1 cellular context compared by ENCODE assay signal in genomic region chr4:7034262-7035081, GRCh38.
TF ChIP-seq lines count a peak whose summit lies in the region.

No MANE protein-coding gene starts in this region.

TF ChIP-seq in HepG2, 621 proteins besides CTCF, POLR2A, EP300 and RAD21 (continued from another document and continues in another):
- no peak for TF ChIP-seq TFDP2 (CRISPR knock-in tag; IDR thresholded peaks at IDR 0.05)
- TF ChIP-seq BHLHE40 (IDR thresholded peaks at IDR 0.05; ENCODE audit: low read length): no peak
- peak; percentile 70 for TF ChIP-seq THAP11 (CRISPR knock-in tag; IDR thresholded peaks at IDR 0.05)
- TF ChIP-seq HIVEP1 (CRISPR knock-in tag; IDR thresholded peaks at IDR 0.05): peak; percentile 90
- TF ChIP-seq ZNF850 (CRISPR knock-in tag; conservative IDR thresholded peaks at IDR 0.05): no peak
- TF ChIP-seq TOPORS (CRISPR knock-in tag; IDR thresholded peaks at IDR 0.05): 0 out of 2 replicates have a peak, but pooled peaks have one; percentile 25
- TF ChIP-seq ZFY (CRISPR knock-in tag; IDR thresholded peaks at IDR 0.05): peak; percentile 70
- no peak for TF ChIP-seq U2AF1 (optimal IDR thresholded peaks at IDR 0.05; ENCODE audit: low read depth, low read length)
- 0 out of 2 replicates have a peak, but pooled peaks have one; percentile 24 for TF ChIP-seq MEIS2 (CRISPR knock-in tag; IDR thresholded peaks at IDR 0.05)
- TF ChIP-seq FLYWCH1 (CRISPR knock-in tag; IDR thresholded peaks at IDR 0.05): no peak
- no peak for TF ChIP-seq MATR3 (CRISPR knock-in tag; IDR thresholded peaks at IDR 0.05)
- TF ChIP-seq GATAD2A (CRISPR knock-in tag; IDR thresholded peaks at IDR 0.05): peak; percentile 84
- no peak for TF ChIP-seq ZNF746 (CRISPR knock-in tag; IDR thresholded peaks at IDR 0.05)
- TF ChIP-seq, protein P1, sequence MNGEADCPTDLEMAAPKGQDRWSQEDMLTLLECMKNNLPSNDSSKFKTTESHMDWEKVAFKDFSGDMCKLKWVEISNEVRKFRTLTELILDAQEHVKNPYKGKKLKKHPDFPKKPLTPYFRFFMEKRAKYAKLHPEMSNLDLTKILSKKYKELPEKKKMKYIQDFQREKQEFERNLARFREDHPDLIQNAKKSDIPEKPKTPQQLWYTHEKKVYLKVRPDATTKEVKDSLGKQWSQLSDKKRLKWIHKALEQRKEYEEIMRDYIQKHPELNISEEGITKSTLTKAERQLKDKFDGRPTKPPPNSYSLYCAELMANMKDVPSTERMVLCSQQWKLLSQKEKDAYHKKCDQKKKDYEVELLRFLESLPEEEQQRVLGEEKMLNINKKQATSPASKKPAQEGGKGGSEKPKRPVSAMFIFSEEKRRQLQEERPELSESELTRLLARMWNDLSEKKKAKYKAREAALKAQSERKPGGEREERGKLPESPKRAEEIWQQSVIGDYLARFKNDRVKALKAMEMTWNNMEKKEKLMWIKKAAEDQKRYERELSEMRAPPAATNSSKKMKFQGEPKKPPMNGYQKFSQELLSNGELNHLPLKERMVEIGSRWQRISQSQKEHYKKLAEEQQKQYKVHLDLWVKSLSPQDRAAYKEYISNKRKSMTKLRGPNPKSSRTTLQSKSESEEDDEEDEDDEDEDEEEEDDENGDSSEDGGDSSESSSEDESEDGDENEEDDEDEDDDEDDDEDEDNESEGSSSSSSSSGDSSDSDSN (CRISPR knock-in tag; IDR thresholded peaks at IDR 0.05): peak; percentile 86
- TF ChIP-seq SALL2 (CRISPR knock-in tag; IDR thresholded peaks at IDR 0.05): peak; percentile 72; the same call in 1 of the 2 replicates
- no peak for TF ChIP-seq SP5 (CRISPR knock-in tag; IDR thresholded peaks at IDR 0.05; ENCODE audit: borderline replicate concordance, low read depth)
- TF ChIP-seq TBX2 (CRISPR knock-in tag; IDR thresholded peaks at IDR 0.05; ENCODE audit: borderline replicate concordance): peak; percentile 59; the same call in 1 of the 2 replicates
- TF ChIP-seq ZNF784 (CRISPR knock-in tag; IDR thresholded peaks at IDR 0.05; ENCODE audit: borderline replicate concordance): peak; percentile 71; the same call in 1 of the 2 replicates
- TF ChIP-seq ZXDC (CRISPR knock-in tag; IDR thresholded peaks at IDR 0.05): peak; percentile 57; the same call in 1 of the 2 replicates
- peak; percentile 97; the same call in 1 of the 2 replicates for TF ChIP-seq ZNF430 (CRISPR knock-in tag; IDR thresholded peaks at IDR 0.05)
- peak; percentile 26; the same call in 1 of the 2 replicates for TF ChIP-seq ZBTB4 (CRISPR knock-in tag; IDR thresholded peaks at IDR 0.05; ENCODE audit: borderline replicate concordance)
- peak; percentile 75 for TF ChIP-seq RXRA (CRISPR knock-in tag; IDR thresholded peaks at IDR 0.05)
- TF ChIP-seq ZNF607 (CRISPR knock-in tag; IDR thresholded peaks at IDR 0.05; ENCODE audit: borderline replicate concordance): peak; percentile 99
- peak; percentile 95 for TF ChIP-seq ZNF501 (CRISPR knock-in tag; IDR thresholded peaks at IDR 0.05)
- TF ChIP-seq EZH2 (conservative IDR thresholded peaks at IDR 0.05; ENCODE audit: low read depth, low read length): no peak
- no peak for TF ChIP-seq U2AF2 (IDR thresholded peaks at IDR 0.05; ENCODE audit: low read depth, low read length)
- no peak for TF ChIP-seq GLI4 (CRISPR knock-in tag; IDR thresholded peaks at IDR 0.05; ENCODE audit: borderline replicate concordance)
- no peak for TF ChIP-seq ZNF224 (CRISPR knock-in tag; IDR thresholded peaks at IDR 0.05)
- TF ChIP-seq ZNF326 (CRISPR knock-in tag; IDR thresholded peaks at IDR 0.05; ENCODE audit: borderline replicate concordance): no peak
- TF ChIP-seq ZNF331 (CRISPR knock-in tag; IDR thresholded peaks at IDR 0.05): 0 out of 2 replicates have a peak, but pooled peaks have one; percentile 7
- TF ChIP-seq ZNF709 (CRISPR knock-in tag; IDR thresholded peaks at IDR 0.05): peak; percentile 99
- no peak for TF ChIP-seq REL (CRISPR knock-in tag; conservative IDR thresholded peaks at IDR 0.05)
- no peak; the same call in 1 of the 2 replicates for TF ChIP-seq HNF4G (IDR thresholded peaks at IDR 0.05; ENCODE audit: borderline replicate concordance, low read depth, low read length)
- TF ChIP-seq HNF4G (CRISPR knock-in tag; IDR thresholded peaks at IDR 0.05; ENCODE audit: borderline replicate concordance, low read depth): peak; percentile 33; the same call in 1 of the 2 replicates
- TF ChIP-seq THAP9 (CRISPR knock-in tag; IDR thresholded peaks at IDR 0.05; ENCODE audit: borderline replicate concordance): peak; percentile 50; the same call in 1 of the 2 replicates
- peak; percentile 94; the same call in 1 of the 2 replicates for TF ChIP-seq MTA1 (CRISPR knock-in tag; IDR thresholded peaks at IDR 0.05; ENCODE audit: borderline replicate concordance)
- TF ChIP-seq SP2 (CRISPR knock-in tag; IDR thresholded peaks at IDR 0.05): peak; percentile 43
- peak; percentile 70 for TF ChIP-seq ZNF350 (CRISPR knock-in tag; IDR thresholded peaks at IDR 0.05; ENCODE audit: borderline replicate concordance, low read depth)
- peak; percentile 67; the same call in 1 of the 2 replicates for TF ChIP-seq ZNF556 (CRISPR knock-in tag; IDR thresholded peaks at IDR 0.05; ENCODE audit: borderline replicate concordance)
- TF ChIP-seq ZNF570 (CRISPR knock-in tag; IDR thresholded peaks at IDR 0.05; ENCODE audit: borderline replicate concordance): peak; percentile 60; the same call in 1 of the 2 replicates
- TF ChIP-seq NR3C1 (CRISPR knock-in tag; IDR thresholded peaks at IDR 0.05): no peak
- peak; percentile 70 for TF ChIP-seq ZNF768 (CRISPR knock-in tag; IDR thresholded peaks at IDR 0.05)
- TF ChIP-seq HNRNPLL (IDR thresholded peaks at IDR 0.05; ENCODE audit: low read depth, low read length, poor library complexity, severe bottlenecking): peak; percentile 51
- no peak for TF ChIP-seq SCMH1 (CRISPR knock-in tag; IDR thresholded peaks at IDR 0.05; ENCODE audit: borderline replicate concordance)
- no peak for TF ChIP-seq PLRG1 (conservative IDR thresholded peaks at IDR 0.05)
- TF ChIP-seq, protein P2, sequence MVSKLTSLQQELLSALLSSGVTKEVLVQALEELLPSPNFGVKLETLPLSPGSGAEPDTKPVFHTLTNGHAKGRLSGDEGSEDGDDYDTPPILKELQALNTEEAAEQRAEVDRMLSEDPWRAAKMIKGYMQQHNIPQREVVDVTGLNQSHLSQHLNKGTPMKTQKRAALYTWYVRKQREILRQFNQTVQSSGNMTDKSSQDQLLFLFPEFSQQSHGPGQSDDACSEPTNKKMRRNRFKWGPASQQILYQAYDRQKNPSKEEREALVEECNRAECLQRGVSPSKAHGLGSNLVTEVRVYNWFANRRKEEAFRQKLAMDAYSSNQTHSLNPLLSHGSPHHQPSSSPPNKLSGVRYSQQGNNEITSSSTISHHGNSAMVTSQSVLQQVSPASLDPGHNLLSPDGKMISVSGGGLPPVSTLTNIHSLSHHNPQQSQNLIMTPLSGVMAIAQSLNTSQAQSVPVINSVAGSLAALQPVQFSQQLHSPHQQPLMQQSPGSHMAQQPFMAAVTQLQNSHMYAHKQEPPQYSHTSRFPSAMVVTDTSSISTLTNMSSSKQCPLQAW (CRISPR knock-in tag; IDR thresholded peaks at IDR 0.05): peak; percentile 86
- TF ChIP-seq ZNF564 (CRISPR knock-in tag; IDR thresholded peaks at IDR 0.05): peak; percentile 37; the same call in 1 of the 2 replicates
- TF ChIP-seq ZBTB43 (CRISPR knock-in tag; conservative IDR thresholded peaks at IDR 0.05): peak; percentile 53; the same call in 1 of the 2 replicates
- TF ChIP-seq ZNF160 (CRISPR knock-in tag; IDR thresholded peaks at IDR 0.05): peak; percentile 58; the same call in 1 of the 2 replicates
- 0 out of 2 replicates have a peak, but pooled peaks have one; percentile 62 for TF ChIP-seq EED (CRISPR knock-in tag; IDR thresholded peaks at IDR 0.05)
- TF ChIP-seq ASH2L (IDR thresholded peaks at IDR 0.05; ENCODE audit: insufficient read length, low read depth, low read length): peak; percentile 49
- TF ChIP-seq HOXA9 (CRISPR knock-in tag; IDR thresholded peaks at IDR 0.05; ENCODE audit: borderline replicate concordance): no peak
- peak; percentile 34; the same call in 1 of the 2 replicates for TF ChIP-seq ZNF572 (CRISPR knock-in tag; IDR thresholded peaks at IDR 0.05)
